15 cellular contexts compared by ENCODE assay signal in genomic region chr5:172102251-172102870, GRCh38.
DNase-seq lines count a peak whose midpoint lies in the region; ATAC-seq, FAIRE-seq and TF ChIP-seq lines count a peak whose summit lies in the region.
"Had no signal": no experiment of that assay in that cellular context is flagged by ENCODE, and none has a peak within 500 bp of the region (broad histone marks: within the 10 kb centered on the region; RNA-seq: fewer than 3 reads in every experiment).

No MANE protein-coding gene starts in this region.

- peak overlapping the region in 1 of 2 experiments; percentile 56; a peak in 2 of 6 replicates for H3K27ac ChIP-seq in A549
- no peak overlapping the region for H3K27ac ChIP-seq in naive thymus-derived CD4-positive, alpha-beta T cell (ENCODE audit: low read depth, low read length)
- H3K27ac ChIP-seq: KMS-11, right lobe of liver had no signal

- peaks cover 18 to 88% (median 32%) of the 10 kb centered on the region in 3 experiments for H3K36me3 ChIP-seq in naive thymus-derived CD4-positive, alpha-beta T cell (ENCODE audit: control insufficient read depth in 2 of 3, insufficient read depth in 3 of 3, low read length in 3 of 3)
- H3K36me3 ChIP-seq: right lobe of liver had no signal

- POLR2A ChIA-PET in A549 (lab: Yijun Ruan, JAX) = no interaction called here
- POLR2A ChIA-PET in naive thymus-derived CD4-positive, alpha-beta T cell (lab: Charles Lee) = no interaction called here

- ATAC-seq in A549 = 0 out of 6 replicates have a peak, but pooled peaks of 1 of the 2 experiments have one; percentile 2
- no peak for ATAC-seq in naive thymus-derived CD4-positive, alpha-beta T cell
- no peak for ATAC-seq in HG03342 (IDR thresholded peaks at IDR 0.05; ENCODE audit: unreplicated experiment)
- ATAC-seq: GM12878 had no signal

- H3K27me3 Mint-ChIP-seq in naive thymus-derived CD4-positive, alpha-beta T cell = no peaks in the 10 kb centered on the region

- TF ChIP-seq RAD21 in A549 (conservative IDR thresholded peaks at IDR 0.05 in 1 of 2, IDR thresholded peaks at IDR 0.05 in 1 of 2) = no peak

- H3K4me1 ChIP-seq in A549 = peaks cover 25% of the 10 kb centered on the region
- H3K4me1 ChIP-seq in naive thymus-derived CD4-positive, alpha-beta T cell (ENCODE audit: control insufficient read depth in 2 of 2, insufficient read depth in 2 of 2, low read length in 2 of 2) = peaks cover 10 to 11% of the 10 kb centered on the region in 2 donors

- H3K4me3 Mint-ChIP-seq in naive thymus-derived CD4-positive, alpha-beta T cell = peak overlapping the region in 1 of 10 donors; percentile 15
- H3K4me3 Mint-ChIP-seq: immature natural killer cell had no signal

- H3K4me2 ChIP-seq in A549 = peak overlapping the region; percentile 55
- H3K4me2 ChIP-seq: KMS-11 had no signal

- CTCF ChIA-PET in A549 (lab: Yijun Ruan, JAX) = interaction anchor here (2.4 kb wide), 1 partner anchor 86 kb away, joined by 12 read pairs; the partner anchor contains the start of gene STK10
- CTCF ChIA-PET in naive thymus-derived CD4-positive, alpha-beta T cell (lab: Charles Lee) = interaction anchor here (0.5 to 6.4 kb wide), 3 partner anchors 83 to 204 kb away, joined by 3 to 57 read pairs (median 4); partner anchors contain the start of gene STK10

- DNase-seq in A549 (ENCODE audit: low read depth in 1 of 2, low spot score in 1 of 2) = no peak
- DNase-seq in HCEC 1CT = peak; percentile 11
- DNase-seq in amniotic epithelial cell (ENCODE audit: low read depth) = peak; percentile 72
- DNase-seq in naive thymus-derived CD4-positive, alpha-beta T cell = no peak
- no peak for DNase-seq in NCI-H82 treated with DMSO at 0.1 percent for 48 hours (lab: John Stamatoyannopoulos, UW; ENCODE audit: unreplicated experiment)
- no peak for DNase-seq in NCI-H1436 treated with DMSO at 0.1 percent for 48 hours (lab: John Stamatoyannopoulos, UW)
- DNase-seq in amygdala (lab: John Stamatoyannopoulos, UW) = no peak
- DNase-seq: immature natural killer cell, NCI-H1694, NCI-H748 treated with DMSO at 0.1 percent for 48 hours, right lobe of liver had no signal

- TF ChIP-seq EP300 in A549 (IDR thresholded peaks at IDR 0.05) = no peak

- peaks cover 0 to 43% (median 31%) of the 10 kb centered on the region in 5 donors for H3K36me3 Mint-ChIP-seq in naive thymus-derived CD4-positive, alpha-beta T cell

- H3K4me1 Mint-ChIP-seq in naive thymus-derived CD4-positive, alpha-beta T cell = peaks cover 18 to 39% (median 20%) of the 10 kb centered on the region in 7 donors

- no peak overlapping the region for H3K4me3 ChIP-seq in A549
- no peak overlapping the region for H3K4me3 ChIP-seq in naive thymus-derived CD4-positive, alpha-beta T cell (ENCODE audit: low read length)
- H3K4me3 ChIP-seq: BLaER1 treated with 17β-estradiol and CSF1 and Interleukin-3, amounts not matched to agents 10 nM and 100 nM; GM12878; right lobe of liver had no signal

- no peaks in the 10 kb centered on the region for H3K9me3 Mint-ChIP-seq in naive thymus-derived CD4-positive, alpha-beta T cell
- H3K9me3 Mint-ChIP-seq: immature natural killer cell had no signal

- H3K27me3 ChIP-seq in naive thymus-derived CD4-positive, alpha-beta T cell (ENCODE audit: control insufficient read depth in 2 of 2, insufficient read depth in 2 of 2, low read length in 2 of 2) = no peaks in the 10 kb centered on the region
- H3K27me3 ChIP-seq: BLaER1 treated with 17β-estradiol and CSF1 and Interleukin-3, amounts not matched to agents 10 nM and 100 nM; right lobe of liver had no signal

- TF ChIP-seq POLR2A in A549 (IDR thresholded peaks at IDR 0.05; ENCODE audit: low read length) = no peak

- 91% methylated on average over 20 of the region's 20 CpGs for WGBS in A549 (ENCODE audit: missing lambda C conversion rate)

- FAIRE-seq in A549 (lab: Jason Lieb, UNC) = no peak
- FAIRE-seq: GM12878 had no signal

- peak overlapping the region in 6 of 9 donors; percentile 23 to 70 (median 60) for H3K27ac Mint-ChIP-seq in naive thymus-derived CD4-positive, alpha-beta T cell

- intact Hi-C loops in naive thymus-derived CD4-positive, alpha-beta T cell (cut with micrococcal nuclease) = no loop called here

- no peak for TF ChIP-seq CTCF in A549 (IDR thresholded peaks at IDR 0.05)

- no peaks in the 10 kb centered on the region for H3K9me3 ChIP-seq in A549
- no peaks in the 10 kb centered on the region for H3K9me3 ChIP-seq in naive thymus-derived CD4-positive, alpha-beta T cell (ENCODE audit: control insufficient read depth in 2 of 3, low read length in 3 of 3)
- H3K9me3 ChIP-seq: BLaER1 treated with 17β-estradiol and CSF1 and Interleukin-3, amounts not matched to agents 10 nM and 100 nM; right lobe of liver had no signal

TF ChIP-seq in A549, 52 proteins besides CTCF, POLR2A, EP300 and RAD21:
- TF ChIP-seq JUNB (IDR thresholded peaks at IDR 0.05) = no peak
- no peak for TF ChIP-seq MAFK (IDR thresholded peaks at IDR 0.05; ENCODE audit: partially characterized antibody)
- TF ChIP-seq PBX3 (IDR thresholded peaks at IDR 0.05) = no peak
- no peak for TF ChIP-seq EHF (CRISPR knock-in tag; IDR thresholded peaks at IDR 0.05)
- TF ChIP-seq USF2 (IDR thresholded peaks at IDR 0.05) = no peak
- TF ChIP-seq RNF2 (IDR thresholded peaks at IDR 0.05; ENCODE audit: borderline replicate concordance, low read depth) = no peak
- no peak for TF ChIP-seq ESRRA (IDR thresholded peaks at IDR 0.05; ENCODE audit: borderline replicate concordance, low read length)
- no peak for TF ChIP-seq JUN (IDR thresholded peaks at IDR 0.05)
- no peak for TF ChIP-seq ZNF302 (CRISPR knock-in tag; IDR thresholded peaks at IDR 0.05)
- no peak for TF ChIP-seq NFE2L2 (conservative IDR thresholded peaks at IDR 0.05; ENCODE audit: low read length)
- no peak for TF ChIP-seq CHD2 (IDR thresholded peaks at IDR 0.05; ENCODE audit: low read length, partially characterized antibody)

Comparison
In these comparisons a context has a peak if more than half of its experiments do, and no peak if none do; other contexts are left out.
1. DNase-seq: peak in HCEC 1CT (single experiment) and amniotic epithelial cell (single experiment); none in A549 (0 of 2), naive thymus-derived CD4-positive, alpha-beta T cell (0 of 9), NCI-H82 treated with DMSO at 0.1 percent for 48 hours (single experiment), NCI-H1436 treated with DMSO at 0.1 percent for 48 hours (single experiment) and amygdala (0 of 56).